23 cellular contexts compared by ENCODE assay signal in the genomic region with DNA sequence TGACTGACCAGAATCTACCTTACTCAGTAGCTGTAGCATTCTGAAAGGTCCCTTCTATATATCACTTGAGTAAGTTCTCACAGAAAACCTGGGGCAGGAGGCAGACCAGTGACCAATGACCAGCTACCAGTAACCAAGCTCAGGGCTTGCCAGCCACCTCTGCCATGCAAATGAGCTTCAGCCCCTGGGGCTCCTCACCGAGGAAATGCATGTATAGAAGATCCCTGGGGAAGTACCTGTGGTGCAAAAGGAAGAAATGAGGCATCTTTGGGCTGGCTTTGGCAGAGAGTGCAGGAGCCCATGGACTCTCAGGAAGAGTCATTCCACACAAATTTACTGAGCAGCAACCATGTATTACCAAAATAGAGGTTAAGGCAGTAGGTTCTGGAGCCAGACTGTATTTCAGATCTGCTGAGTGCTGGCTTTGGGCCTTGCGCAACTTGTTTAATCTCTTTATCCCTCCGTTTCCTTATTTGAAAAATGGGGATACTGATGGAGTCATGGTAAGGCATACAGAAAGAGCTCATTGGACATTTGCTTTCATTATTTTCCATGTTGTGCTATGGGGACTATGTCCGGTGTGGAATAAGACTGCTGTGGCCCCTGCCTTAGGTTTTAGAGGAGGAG.
"Had no signal": no experiment of that assay in that cellular context is flagged by ENCODE, and none has a peak within 500 bp of the region (broad histone marks: within the 10 kb centered on the region; RNA-seq: fewer than 3 reads in every experiment).

No MANE protein-coding gene starts in this region.

- ATAC-seq: activated CD4-positive, CD25-positive, alpha-beta regulatory T cell treated with anti-CD3 and anti-CD28 coated beads, Interleukin-2, amount 50 U/mL, for 24 hours; activated CD8-positive, alpha-beta T cell treated with anti-CD3 and anti-CD28 coated beads for 36 hours; activated T-cell treated with anti-CD3 and anti-CD28 coated beads, Interleukin-2, amount 50 U/mL, for 72 hours; Right ventricle myocardium inferior had no signal

- H3K27ac Mint-ChIP-seq: activated CD8-positive, alpha-beta T cell treated with anti-CD3 and anti-CD28 coated beads for 36 hours; activated naive CD8-positive, alpha-beta T cell treated with anti-CD3 and anti-CD28 coated beads, Interleukin-2, amount 10 ng/mL, durations not matched to agents 7 days and 5 days; activated T-cell treated with anti-CD3 and anti-CD28 coated beads, Interleukin-2, amount 50 U/mL, for 72 hours had no signal

- H3K4me3 Mint-ChIP-seq: activated CD8-positive, alpha-beta T cell treated with anti-CD3 and anti-CD28 coated beads for 36 hours; activated naive CD8-positive, alpha-beta T cell treated with anti-CD3 and anti-CD28 coated beads, Interleukin-2, amount 10 ng/mL, durations not matched to agents 7 days and 5 days; activated T-cell treated with anti-CD3 and anti-CD28 coated beads, Interleukin-2, amount 50 U/mL, for 72 hours had no signal

- H3K9me3 ChIP-seq: breast epithelium had no signal

- H3K4me1 ChIP-seq: breast epithelium had no signal

- H3K9me3 Mint-ChIP-seq: activated naive CD8-positive, alpha-beta T cell treated with anti-CD3 and anti-CD28 coated beads, Interleukin-2, amount 10 ng/mL, durations not matched to agents 7 days and 5 days; activated T-cell treated with anti-CD3 and anti-CD28 coated beads, Interleukin-2, amount 50 U/mL, for 72 hours had no signal

- H3K27ac ChIP-seq: breast epithelium, SK-N-MC had no signal

- H3K36me3 ChIP-seq: breast epithelium had no signal

- H3K36me3 Mint-ChIP-seq: activated naive CD8-positive, alpha-beta T cell treated with anti-CD3 and anti-CD28 coated beads, Interleukin-2, amount 10 ng/mL, durations not matched to agents 7 days and 5 days had no signal

- H3K4me1 Mint-ChIP-seq: activated naive CD8-positive, alpha-beta T cell treated with anti-CD3 and anti-CD28 coated beads, Interleukin-2, amount 10 ng/mL, durations not matched to agents 7 days and 5 days had no signal

- DNase-seq: activated CD4-positive, alpha-beta T cell treated with anti-CD3 and anti-CD28 coated beads for 4 hours; activated CD8-positive, alpha-beta memory T cell treated with anti-CD3 and anti-CD28 coated beads, Interleukin-2, amount 50 U/mL, for 4 hours; activated CD8-positive, alpha-beta T cell treated with anti-CD3 and anti-CD28 coated beads for 36 hours; activated naive CD4-positive, alpha-beta T cell treated with anti-CD3 and anti-CD28 coated beads, Interleukin-2, amount 50 U/mL, for 16 hours; activated naive CD8-positive, alpha-beta T cell treated with anti-CD3 and anti-CD28 coated beads, Interleukin-2, amount 10 ng/mL, durations not matched to agents 7 days and 5 days; activated T-cell treated with anti-CD3 and anti-CD28 coated beads, Interleukin-2, amount 50 U/mL, for 72 hours; aorta; NCI-H1092 treated with DMSO at 0.1 percent for 48 hours; NCI-H1417 treated with DMSO at 0.1 percent for 48 hours; NCI-H1694; NCI-H2029; NCI-H2107; NCI-H2171 treated with DMSO at 0.1 percent for 48 hours; NCI-H226; NCI-H510A; NCI-H526 treated with DMSO at 0.1 percent for 48 hours; NCI-H82; RPMI8226; T-helper 1 cell had no signal

- H3K4me3 ChIP-seq: breast epithelium, SK-N-MC had no signal
